ENCODE assay signal across 27 cellular contexts in genomic region chr16:54744998-54745397, GRCh38.
"Had no signal": no experiment of that assay in that cellular context is flagged by ENCODE, and none has a peak within 500 bp of the region (broad histone marks: within the 10 kb centered on the region; RNA-seq: fewer than 3 reads in every experiment).

No MANE protein-coding gene starts in this region.

- H3K27ac ChIP-seq: left ventricle myocardium inferior, neural progenitor cell, neutrophil, parathyroid adenoma, psoas muscle, skin epidermis, stomach, testis, thyroid gland, transverse colon, upper lobe of left lung, vagina had no signal

- H3K4me1 Mint-ChIP-seq: naive B cell; natural killer cell; stimulated activated naive B cell treated with anti-CD40 and anti-IgM and Interleukin-4, amounts not matched to agents 10 μg/mL and 1 μg/mL and 100 μg/mL, for 72 hours had no signal

- H2AFZ ChIP-seq: neural progenitor cell, parathyroid adenoma had no signal

- H3K4me3 ChIP-seq: left ventricle myocardium inferior, lung, neural progenitor cell, psoas muscle, skin epidermis, stomach, testis, thyroid gland, transverse colon, upper lobe of left lung, vagina had no signal

- DNase-seq: islet precursor cell; left ventricle myocardium inferior; mesendoderm; naive B cell; natural killer cell; nephron progenitor cell; occipital lobe; psoas muscle; stimulated activated CD4-positive, alpha-beta T cell treated with anti-CD3 and anti-CD28 coated beads, Interleukin-12 subunit alpha, Interleukin-12 subunit beta, amount 100 ng/mL, for 4 hours; stimulated activated CD4-positive, alpha-beta T cell treated with anti-CD3 and anti-CD28 coated beads, Interleukin-15, amount 100 ng/mL, for 24 hours; stimulated activated CD4-positive, alpha-beta T cell treated with anti-CD3 and anti-CD28 coated beads, Interleukin-2, amount 100 ng/mL, for 24 hours; stimulated activated CD4-positive, alpha-beta T cell treated with anti-CD3 and anti-CD28 coated beads, Interleukin-4, amount 100 ng/mL, for 1 hour; stimulated activated naive B cell treated with anti-CD40 and anti-IgM and Interleukin-4, amounts not matched to agents 10 μg/mL and 1 μg/mL and 100 μg/mL, for 72 hours; stimulated activated naive CD8-positive, alpha-beta T cell treated with anti-CD3 and anti-CD28 coated beads, Interleukin-15, Interleukin-2, amounts not matched to agents 100 U/mL and 50 U/mL, for 24 hours; stomach; testis; thyroid gland; transverse colon; upper lobe of left lung had no signal

- H3K36me3 ChIP-seq: left ventricle myocardium inferior, neural progenitor cell, neutrophil, stomach, thyroid gland, transverse colon, upper lobe of left lung, vagina had no signal

- H3K27ac Mint-ChIP-seq: mesothelial cell of epicardium; naive B cell; natural killer cell; nephron progenitor cell; neural progenitor cell; stimulated activated naive B cell treated with anti-CD40 and anti-IgM and Interleukin-4, amounts not matched to agents 10 μg/mL and 1 μg/mL and 100 μg/mL, for 72 hours had no signal

- H3K27me3 ChIP-seq: neural progenitor cell, neutrophil, stomach, testis, thyroid gland, transverse colon, upper lobe of left lung, vagina had no signal

- H3K4me1 ChIP-seq: left ventricle myocardium inferior, parathyroid adenoma, psoas muscle, testis, thyroid gland, transverse colon, upper lobe of left lung, vagina had no signal

- ATAC-seq: natural killer cell; psoas muscle; sciatic nerve; stimulated activated naive B cell treated with anti-CD40 and anti-IgM and Interleukin-4, amounts not matched to agents 10 μg/mL and 1 μg/mL and 100 μg/mL, for 72 hours; stimulated activated naive CD8-positive, alpha-beta T cell treated with anti-CD3 and anti-CD28 coated beads, Interleukin-15, Interleukin-2, amounts not matched to agents 100 U/mL and 50 U/mL, for 24 hours had no signal

- H3K79me2 ChIP-seq: parathyroid adenoma had no signal

- H3K4me2 ChIP-seq: neural progenitor cell had no signal

- H3K36me3 Mint-ChIP-seq: mesothelial cell of epicardium; naive B cell; natural killer cell; neural progenitor cell; stimulated activated naive B cell treated with anti-CD40 and anti-IgM and Interleukin-4, amounts not matched to agents 10 μg/mL and 1 μg/mL and 100 μg/mL, for 72 hours had no signal

- H3K9ac ChIP-seq: neural progenitor cell, parathyroid adenoma had no signal

- H3K9me3 Mint-ChIP-seq: neural progenitor cell had no signal

- H3K9me3 ChIP-seq: left ventricle myocardium inferior, neutrophil, psoas muscle, stomach, testis, thyroid gland, transverse colon, upper lobe of left lung, vagina had no signal

- H3K4me3 Mint-ChIP-seq: mesothelial cell of epicardium; naive B cell; natural killer cell; nephron progenitor cell; neural progenitor cell; stimulated activated naive B cell treated with anti-CD40 and anti-IgM and Interleukin-4, amounts not matched to agents 10 μg/mL and 1 μg/mL and 100 μg/mL, for 72 hours had no signal

- H3K27me3 Mint-ChIP-seq: stimulated activated naive B cell treated with anti-CD40 and anti-IgM and Interleukin-4, amounts not matched to agents 10 μg/mL and 1 μg/mL and 100 μg/mL, for 72 hours had no signal
